In the genomic region with DNA sequence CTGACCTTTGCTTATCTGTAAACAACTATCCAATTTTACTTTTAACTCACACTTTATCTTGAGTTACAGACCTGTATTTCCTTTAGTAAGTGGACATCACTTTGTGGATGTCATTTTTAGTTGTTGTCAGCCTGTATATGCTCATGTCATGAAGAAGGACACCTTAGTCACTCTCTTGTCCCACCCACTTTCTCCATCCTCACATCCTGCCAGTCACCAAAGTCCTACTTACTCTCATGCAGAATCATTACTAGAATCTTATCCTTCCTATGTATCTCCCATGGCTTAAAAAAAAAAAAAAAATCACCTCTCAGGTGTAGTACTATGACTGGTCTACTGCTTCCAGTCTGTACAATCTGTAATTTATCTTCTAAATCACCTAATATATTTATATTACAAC, we compare ENCODE assay signal across 18 cellular contexts.
"Had no signal": no experiment of that assay in that cellular context is flagged by ENCODE, and none has a peak within 500 bp of the region (broad histone marks: within the 10 kb centered on the region; RNA-seq: fewer than 3 reads in every experiment).

No MANE protein-coding gene starts in this region.

- H3K36me3 Mint-ChIP-seq: natural killer cell had no signal

- H3K4me1 Mint-ChIP-seq: natural killer cell had no signal

- H3K27ac Mint-ChIP-seq: activated CD4-positive, alpha-beta T cell treated with anti-CD3 and anti-CD28 coated beads, Interleukin-2, amount 10 ng/mL, durations not matched to agents 7 days and 5 days; activated naive CD8-positive, alpha-beta T cell treated with anti-CD3 and anti-CD28 coated beads, Interleukin-2, amount 10 ng/mL, durations not matched to agents 7 days and 5 days; natural killer cell had no signal

- H3K27me3 Mint-ChIP-seq: activated CD4-positive, alpha-beta T cell treated with anti-CD3 and anti-CD28 coated beads, Interleukin-2, amount 10 ng/mL, durations not matched to agents 7 days and 5 days; activated naive CD8-positive, alpha-beta T cell treated with anti-CD3 and anti-CD28 coated beads, Interleukin-2, amount 10 ng/mL, durations not matched to agents 7 days and 5 days had no signal

- DNase-seq: activated CD4-positive, alpha-beta T cell treated with anti-CD3 and anti-CD28 coated beads, Interleukin-2, amount 10 ng/mL, durations not matched to agents 7 days and 5 days; activated naive CD8-positive, alpha-beta T cell treated with anti-CD3 and anti-CD28 coated beads, Interleukin-2, amount 10 ng/mL, durations not matched to agents 7 days and 5 days; anterior cingulate cortex; brain microvascular endothelial cell; effector memory CD4-positive, alpha-beta T cell; foreskin keratinocyte; kidney glomerular epithelial cell; left ventricle myocardium superior; mesenchymal stem cell; natural killer cell; posterior cingulate gyrus; retina; SK-N-SH; stimulated activated CD4-positive, alpha-beta T cell treated with anti-CD3 and anti-CD28 coated beads, Interleukin-2, amount 100 ng/mL, for 48 hours; stimulated activated naive CD4-positive, alpha-beta T cell treated with Interleukin-2 at 50 U/mL for 16 hours; substantia nigra; T-helper 1 cell; trophoblast cell had no signal

- H3K27ac ChIP-seq: brain microvascular endothelial cell, foreskin keratinocyte had no signal

- ATAC-seq: foreskin keratinocyte, left ventricle myocardium superior, natural killer cell had no signal

- H3K4me3 Mint-ChIP-seq: activated CD4-positive, alpha-beta T cell treated with anti-CD3 and anti-CD28 coated beads, Interleukin-2, amount 10 ng/mL, durations not matched to agents 7 days and 5 days; activated naive CD8-positive, alpha-beta T cell treated with anti-CD3 and anti-CD28 coated beads, Interleukin-2, amount 10 ng/mL, durations not matched to agents 7 days and 5 days; natural killer cell had no signal

- H3K4me1 ChIP-seq: foreskin keratinocyte had no signal

- H3K9me3 ChIP-seq: SK-N-SH had no signal

- H3K36me3 ChIP-seq: brain microvascular endothelial cell had no signal

- H3K27me3 ChIP-seq: brain microvascular endothelial cell, foreskin keratinocyte had no signal

- H3K9me3 Mint-ChIP-seq: activated CD4-positive, alpha-beta T cell treated with anti-CD3 and anti-CD28 coated beads, Interleukin-2, amount 10 ng/mL, durations not matched to agents 7 days and 5 days; activated naive CD8-positive, alpha-beta T cell treated with anti-CD3 and anti-CD28 coated beads, Interleukin-2, amount 10 ng/mL, durations not matched to agents 7 days and 5 days; natural killer cell had no signal
